ENCODE assay signal across 8 cellular contexts in the genomic region with DNA sequence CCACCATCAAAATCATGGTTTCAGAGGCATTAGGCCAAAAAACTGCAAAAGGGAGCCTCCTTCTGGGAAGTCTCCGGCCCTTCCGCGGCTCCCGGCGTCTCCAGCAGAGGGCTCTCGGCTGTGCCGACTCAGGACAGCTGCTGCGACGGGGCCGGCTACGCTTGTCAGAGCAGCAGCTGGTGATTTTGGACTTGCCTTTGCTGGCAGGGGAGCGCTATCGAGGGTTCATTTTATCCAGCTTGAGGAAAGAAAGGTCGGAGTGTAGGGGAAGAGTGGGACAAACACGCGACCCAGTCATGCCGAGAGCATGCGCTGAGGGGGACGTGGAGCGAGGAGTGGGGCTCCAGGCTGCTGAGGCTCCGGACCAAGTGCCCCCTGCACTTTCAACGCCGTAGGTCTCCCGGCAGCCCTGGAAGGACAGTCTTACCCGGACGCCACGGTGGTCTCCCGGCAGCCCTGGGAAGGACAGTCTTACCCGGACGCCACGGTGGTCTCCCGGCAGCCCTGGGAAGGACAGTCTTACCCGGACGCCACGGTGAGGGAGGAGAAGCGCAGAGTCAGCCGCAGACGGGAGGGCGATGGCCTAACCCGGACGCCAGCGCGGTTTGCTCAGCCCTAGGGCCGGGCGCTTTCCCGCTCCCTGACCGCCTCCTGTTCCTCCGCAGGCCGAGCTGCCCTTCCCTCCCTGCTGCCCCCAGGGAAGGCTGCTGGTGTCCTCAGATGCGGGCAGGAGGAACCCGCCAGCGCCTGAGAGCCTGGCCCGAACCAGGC. TPM values are rescaled to one million over a fixed set of nuclear protein-coding genes. Genes with fewer than 3 reads are reported as not detected.
DNase-seq lines count a peak whose midpoint lies in the region; ATAC-seq, FAIRE-seq and TF ChIP-seq lines count a peak whose summit lies in the region.

No MANE protein-coding gene starts in this region.

- no peaks in the 10 kb centered on the region for H3K9me3 ChIP-seq in GM12878 (replicated peaks; ENCODE audit: control insufficient read depth, insufficient read depth, low read length)

- peaks cover 0 to 4% (median 0%) of the 10 kb centered on the region in 7 donors for H3K9me3 Mint-ChIP-seq in CD14-positive monocyte

- FAIRE-seq in GM12878 (lab: Jason Lieb, UNC): peak; percentile 64

- ATAC-seq in GM19463 (IDR thresholded peaks at IDR 0.05; ENCODE audit: unreplicated experiment) (peak; percentile 92), HG03565 (IDR thresholded peaks at IDR 0.05; ENCODE audit: unreplicated experiment) (peak; percentile 87), GM12878 (peak; percentile 82)

- H3K4me1 ChIP-seq in GM12878 (ENCODE audit: control insufficient read depth, insufficient read depth, low read length): no peaks in the 10 kb centered on the region

- H2AFZ ChIP-seq in GM12878 (ENCODE audit: control insufficient read depth, low read depth, low read length): no peak overlapping the region; the same call in 1 of the 2 replicates

- peak; percentile 37 for TF ChIP-seq POLR2A in GM12878 (IDR thresholded peaks at IDR 0.05; ENCODE audit: low read depth, low read length)

- H3K4me3 ChIP-seq in GM12878: no peak overlapping the region

- intact Hi-C loops in CD14-positive monocyte (cut with micrococcal nuclease): no loop called here
- intact Hi-C loops in GM12878 (cut with micrococcal nuclease; ENCODE audit: unreplicated experiment): no loop called here

- H3K79me2 ChIP-seq in GM12878 (ENCODE audit: control insufficient read depth, insufficient read depth, low read length): no peaks in the 10 kb centered on the region

- WGBS in GM12878 (ENCODE audit: insufficient coverage, insufficient replicate concordance, low lambda C conversion rate, missing lambda C conversion rate): 51% methylated on average over 53 of the region's 53 CpGs

- peaks cover 17 to 19% (median 18%) of the 10 kb centered on the region in 3 donors for H3K27me3 Mint-ChIP-seq in CD14-positive monocyte (ENCODE audit: low read depth in 3 of 3)

- TF ChIP-seq RAD21 in GM12878 (IDR thresholded peaks at IDR 0.05; ENCODE audit: insufficient read depth, low read depth, low read length): peak; percentile 46

- H3K4me3 Mint-ChIP-seq in CD14-positive monocyte: peak overlapping the region; percentile 78 to 97

- RAD21 ChIA-PET in GM12878 (lab: Charles Lee; ENCODE audit: unreplicated experiment): no interaction called here

- H3K27me3 ChIP-seq in GM12878 (replicated peaks in 1 of 2; ENCODE audit: control insufficient read depth in 2 of 2, insufficient read depth in 2 of 2, low read length in 1 of 2): no peaks in the 10 kb centered on the region

- H3K4me2 ChIP-seq in GM12878 (ENCODE audit: control insufficient read depth, insufficient read depth): no peak overlapping the region

- SMC1A ChIA-PET in GM12878 (lab: Charles Lee; ENCODE audit: uncharacterized antibody, unreplicated experiment): interaction anchor here (0.8 kb wide), 1 partner anchor 167 kb away, joined by 4 read pairs; no protein-coding TSS in a partner anchor

- CTCF ChIA-PET in GM12878 (lab: Yijun Ruan, JAX): interaction anchor here (1.1 to 2.6 kb wide), 2 partner anchors 21 to 167 kb away, joined by 3 to 9 read pairs; a partner anchor contains a TSS

- no peak for TF ChIP-seq EP300 in GM12878 (IDR thresholded peaks at IDR 0.05; ENCODE audit: borderline replicate concordance in 1 of 2, control insufficient read depth in 1 of 2, low read depth in 2 of 2, low read length in 2 of 2)

- peak overlapping the region in 2 of 7 donors; percentile 51 to 73 for H3K27ac Mint-ChIP-seq in CD14-positive monocyte

- H3K27ac ChIP-seq in GM12878 (ENCODE audit: control insufficient read depth, insufficient read depth): no peak overlapping the region

- in situ Hi-C loops in GM12878 (cut with MboI): no loop called here

- POLR2A ChIA-PET in GM12878 (lab: Charles Lee): no interaction called here

- H3K4me1 Mint-ChIP-seq in CD14-positive monocyte: peaks cover 11% of the 10 kb centered on the region

- BruUV-seq in GM12878 (replicated peaks; lab: Mats Ljungman, UMichigan): no TSS peak

- H3K36me3 Mint-ChIP-seq in CD14-positive monocyte: peaks cover 25 to 27% of the 10 kb centered on the region in 2 donors

- H3K9ac ChIP-seq in GM12878 (ENCODE audit: control insufficient read depth, insufficient read depth, low read length): no peak overlapping the region

- peak; percentile 70 for TF ChIP-seq CTCF in CD14-positive monocyte (IDR thresholded peaks at IDR 0.05)
- peak; percentile 50 to 64 (median 55) for TF ChIP-seq CTCF in GM12878 (IDR thresholded peaks at IDR 0.05 in 2 of 3, conservative IDR thresholded peaks at IDR 0.05 in 1 of 3; ENCODE audit: control insufficient read depth in 2 of 3, extremely low read depth in 1 of 3, insufficient read depth in 1 of 3, low read depth in 3 of 3, low read length in 3 of 3)

- peaks cover 0 to 15% of the 10 kb centered on the region in 2 experiments; a peak in 3 of 4 replicates for H3K36me3 ChIP-seq in GM12878 (ENCODE audit: control insufficient read depth in 2 of 2, insufficient read depth in 2 of 2, low read length in 1 of 2)

- DNase-seq in CD14-positive monocyte (ENCODE audit: low spot score) (peak; percentile 69), T-helper 2 cell (peak in 4 of 5 experiments; percentile 22 to 51 (median 26)), GM12878 (ENCODE audit: low read depth, low spot score) (no peak), hippocampal formation (lab: John Stamatoyannopoulos, UW) (peak; percentile 33 to 65), retina (peak; percentile 87), NCI-H1436 (lab: John Stamatoyannopoulos, UW) (no peak)

- H4K20me1 ChIP-seq in GM12878 (ENCODE audit: control insufficient read depth, insufficient read depth): no peaks in the 10 kb centered on the region

TF ChIP-seq in GM12878, 131 proteins besides CTCF, POLR2A, EP300 and RAD21 (continues in another document):
- TF ChIP-seq, protein P1, sequence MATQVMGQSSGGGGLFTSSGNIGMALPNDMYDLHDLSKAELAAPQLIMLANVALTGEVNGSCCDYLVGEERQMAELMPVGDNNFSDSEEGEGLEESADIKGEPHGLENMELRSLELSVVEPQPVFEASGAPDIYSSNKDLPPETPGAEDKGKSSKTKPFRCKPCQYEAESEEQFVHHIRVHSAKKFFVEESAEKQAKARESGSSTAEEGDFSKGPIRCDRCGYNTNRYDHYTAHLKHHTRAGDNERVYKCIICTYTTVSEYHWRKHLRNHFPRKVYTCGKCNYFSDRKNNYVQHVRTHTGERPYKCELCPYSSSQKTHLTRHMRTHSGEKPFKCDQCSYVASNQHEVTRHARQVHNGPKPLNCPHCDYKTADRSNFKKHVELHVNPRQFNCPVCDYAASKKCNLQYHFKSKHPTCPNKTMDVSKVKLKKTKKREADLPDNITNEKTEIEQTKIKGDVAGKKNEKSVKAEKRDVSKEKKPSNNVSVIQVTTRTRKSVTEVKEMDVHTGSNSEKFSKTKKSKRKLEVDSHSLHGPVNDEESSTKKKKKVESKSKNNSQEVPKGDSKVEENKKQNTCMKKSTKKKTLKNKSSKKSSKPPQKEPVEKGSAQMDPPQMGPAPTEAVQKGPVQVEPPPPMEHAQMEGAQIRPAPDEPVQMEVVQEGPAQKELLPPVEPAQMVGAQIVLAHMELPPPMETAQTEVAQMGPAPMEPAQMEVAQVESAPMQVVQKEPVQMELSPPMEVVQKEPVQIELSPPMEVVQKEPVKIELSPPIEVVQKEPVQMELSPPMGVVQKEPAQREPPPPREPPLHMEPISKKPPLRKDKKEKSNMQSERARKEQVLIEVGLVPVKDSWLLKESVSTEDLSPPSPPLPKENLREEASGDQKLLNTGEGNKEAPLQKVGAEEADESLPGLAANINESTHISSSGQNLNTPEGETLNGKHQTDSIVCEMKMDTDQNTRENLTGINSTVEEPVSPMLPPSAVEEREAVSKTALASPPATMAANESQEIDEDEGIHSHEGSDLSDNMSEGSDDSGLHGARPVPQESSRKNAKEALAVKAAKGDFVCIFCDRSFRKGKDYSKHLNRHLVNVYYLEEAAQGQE (IDR thresholded peaks at IDR 0.05; ENCODE audit: low read depth, low read length): no peak
- TF ChIP-seq TCF12 (IDR thresholded peaks at IDR 0.05; ENCODE audit: low read depth, low read length): peak; percentile 61; the same call in 1 of the 2 replicates
- TF ChIP-seq, protein P2, sequence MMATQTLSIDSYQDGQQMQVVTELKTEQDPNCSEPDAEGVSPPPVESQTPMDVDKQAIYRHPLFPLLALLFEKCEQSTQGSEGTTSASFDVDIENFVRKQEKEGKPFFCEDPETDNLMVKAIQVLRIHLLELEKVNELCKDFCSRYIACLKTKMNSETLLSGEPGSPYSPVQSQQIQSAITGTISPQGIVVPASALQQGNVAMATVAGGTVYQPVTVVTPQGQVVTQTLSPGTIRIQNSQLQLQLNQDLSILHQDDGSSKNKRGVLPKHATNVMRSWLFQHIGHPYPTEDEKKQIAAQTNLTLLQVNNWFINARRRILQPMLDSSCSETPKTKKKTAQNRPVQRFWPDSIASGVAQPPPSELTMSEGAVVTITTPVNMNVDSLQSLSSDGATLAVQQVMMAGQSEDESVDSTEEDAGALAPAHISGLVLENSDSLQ (IDR thresholded peaks at IDR 0.05): no peak

RNA-seq across cellular contexts. Expression of a gene that starts 21.7 kb away (rescaled TPM):
- 10 to 100 TPM; 19.1 to 19.7 TPM for polyA plus RNA-seq in CD14-positive monocyte
- 197 and 199 TPM in 2 replicates for total RNA-seq in GM12878 (2013; cell fraction: nucleolus; rRNA removed)
- total RNA-seq in GM12878 (2014; rRNA removed): 56.8 and 67.1 TPM in 2 replicates
- total RNA-seq in GM12878 (2014; rRNA removed; fragmentation: Illumina TruSeq; extraction: Trizol): 73.7 and 74.6 TPM in 2 replicates
- total RNA-seq in GM12878 (2021): 71.3 and 79.5 TPM in 2 replicates
- polyA plus RNA-seq in GM12878 (2011; ENCODE audit: low read depth): 36.0 TPM
- 110 and 142 TPM in 2 replicates for polyA plus RNA-seq in GM12878 (2011; rRNA removed)
- polyA plus RNA-seq in GM12878 (2011; cell fraction: cytosol; rRNA removed): 52.9 and 57.8 TPM in 2 replicates
- 101 and 109 TPM in 2 replicates for polyA plus RNA-seq in GM12878 (2011; cell fraction: nucleus; rRNA removed)
- polyA plus RNA-seq in GM12878 (2012): 44.6 and 50.3 TPM in 2 replicates
- polyA plus RNA-seq in GM12878 (2014; fragmentation: Illumina TruSeq; extraction: Trizol): 102 and 119 TPM in 2 replicates
- 10 to 100 TPM; 54.3 to 60.3 TPM for polyA plus RNA-seq in GM12878 (2014; fragmentation: Nextera tagmentation; extraction: Ambion mirVana)
- 47.0 and 60.0 TPM in 2 replicates for polyA plus RNA-seq in GM12878 (2014; rRNA removed)
- polyA plus RNA-seq in GM12878 (2016; fragmentation: Nextera tagmentation; extraction: Ambion mirVana): 10 to 100 TPM; 75.2 to 78.1 TPM
- 90.1 and 137 TPM in 2 replicates for polyA minus RNA-seq in GM12878 (2011; rRNA and poly(A)+ RNA removed)
- polyA minus RNA-seq in GM12878 (2011; cell fraction: cytosol; rRNA and poly(A)+ RNA removed): 18.7 and 23.5 TPM in 2 replicates
- 88.5 and 108 TPM in 2 replicates for polyA minus RNA-seq in GM12878 (2011; cell fraction: nucleus; rRNA and poly(A)+ RNA removed)

Comparison
In these comparisons a context has a peak if more than half of its experiments do, and no peak if none do; other contexts are left out.
1. DNase-seq: peak in CD14-positive monocyte (single experiment), T-helper 2 cell (4 of 5), hippocampal formation (2 of 2) and retina (single experiment); none in GM12878 (single experiment) and NCI-H1436 (single experiment).
2. Peak in every context shown above with its lines, with median percentiles within 50 percentile points of each other: ATAC-seq.